ENCODE assay signal across 15 cellular contexts in the genomic region with DNA sequence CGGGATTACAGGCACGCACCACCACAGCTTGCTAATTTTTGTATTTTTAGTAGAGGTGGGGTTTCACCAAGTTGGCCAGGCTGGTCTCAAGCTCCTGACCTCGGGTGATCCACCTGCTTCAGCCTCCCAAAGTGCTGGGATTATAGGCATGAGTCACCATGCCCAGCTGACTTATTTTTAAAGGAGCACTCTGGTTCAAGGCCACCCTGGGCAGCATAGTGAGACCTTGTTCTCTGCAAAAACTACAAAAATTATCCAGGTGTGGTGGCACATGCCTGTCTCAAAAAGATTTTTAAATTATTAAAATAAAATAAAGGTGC. TPM values are rescaled to one million over a fixed set of nuclear protein-coding genes. Genes with fewer than 3 reads are reported as not detected.
"Had no signal": no experiment of that assay in that cellular context is flagged by ENCODE, and none has a peak within 500 bp of the region (broad histone marks: within the 10 kb centered on the region; RNA-seq: fewer than 3 reads in every experiment).

No MANE protein-coding gene starts in this region.

RNA-seq across cellular contexts. Expression of a gene that starts 7.8 kb away (rescaled TPM):
- total RNA-seq: stomach, subcutaneous adipose tissue, suprapubic skin, temporal lobe, thoracic aorta, thyroid gland, tibial nerve, transverse colon, upper lobe of left lung, upper lobe of right lung, ureter, urinary bladder, uterus, vagina had no signal
- polyA plus RNA-seq: stomach, thymus, urinary bladder had no signal

RNA-seq across cellular contexts. Expression of a gene that starts 35.2 kb away (rescaled TPM):
- total RNA-seq: stomach, subcutaneous adipose tissue, suprapubic skin, temporal lobe, thoracic aorta, thyroid gland, tibial nerve, transverse colon, upper lobe of left lung, upper lobe of right lung, ureter, urinary bladder, vagina had no signal
- polyA plus RNA-seq: stomach, urinary bladder had no signal
